Comparison of ENCODE assay signal across 16 cellular contexts in the genomic region with DNA sequence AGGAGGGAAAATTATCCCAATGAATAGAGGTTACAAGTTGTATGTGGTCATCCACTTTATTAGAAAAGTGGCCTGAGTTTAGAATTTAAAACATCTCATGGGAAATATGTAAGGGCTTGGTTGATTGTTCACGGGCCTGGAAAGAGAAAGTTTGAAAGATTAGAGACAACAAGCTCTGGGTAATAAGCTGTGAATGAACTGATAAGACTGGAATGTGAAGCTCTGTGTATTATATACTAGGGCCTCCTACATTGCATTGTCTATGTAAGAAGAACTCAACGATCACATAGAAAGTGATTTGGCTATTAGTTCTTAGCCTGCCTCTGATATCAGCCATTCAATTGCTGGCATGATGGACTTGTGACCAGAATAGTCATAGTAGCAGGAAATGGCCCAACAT.
DNase-seq lines count a peak whose midpoint lies in the region; ATAC-seq and TF ChIP-seq lines count a peak whose summit lies in the region.
"Had no signal": no experiment of that assay in that cellular context is flagged by ENCODE, and none has a peak within 500 bp of the region (broad histone marks: within the 10 kb centered on the region; RNA-seq: fewer than 3 reads in every experiment).

No MANE protein-coding gene starts in this region.

- no peak overlapping the region for H3K4me3 Mint-ChIP-seq in nephron

- peak overlapping the region; percentile 19 for H3K27ac ChIP-seq in RWPE2 (ENCODE audit: poor library complexity, severe bottlenecking)
- H3K27ac ChIP-seq in ovary, result no peak overlapping the region
- H3K27ac ChIP-seq in spleen, result no peak overlapping the region
- H3K27ac ChIP-seq: SJCRH30 had no signal

- H3K27me3 ChIP-seq in RWPE2 (ENCODE audit: insufficient read depth, poor library complexity, severe bottlenecking), result no peaks in the 10 kb centered on the region
- H3K27me3 ChIP-seq in ovary, result no peaks in the 10 kb centered on the region
- H3K27me3 ChIP-seq in spleen (replicated peaks in 1 of 7), result no peaks in the 10 kb centered on the region
- H3K27me3 ChIP-seq: SJCRH30 had no signal

- intact Hi-C loops in ovary (cut with DNase I) (no loop called here), spleen (cut with DNase I; ENCODE audit: low total_unique reads) (no loop called here), sciatic nerve (cut with DNase I) (no loop called here)

- TF ChIP-seq CTCF in RWPE2 (IDR thresholded peaks at IDR 0.05; ENCODE audit: poor library complexity, severe bottlenecking), result no peak
- no peak for TF ChIP-seq CTCF in fibroblast of pulmonary artery (IDR thresholded peaks at IDR 0.05; ENCODE audit: low read length, missing control alignments)
- TF ChIP-seq CTCF in nephron (IDR thresholded peaks at IDR 0.05; ENCODE audit: unreplicated experiment in 3 of 3), result no peak
- no peak for TF ChIP-seq CTCF in ovary (IDR thresholded peaks at IDR 0.05)
- TF ChIP-seq CTCF in spleen (IDR thresholded peaks at IDR 0.05 in 8 of 11, conservative IDR thresholded peaks at IDR 0.05 in 3 of 11), result no peak

- 22 to 39% (median 35%) methylated on average over 2 of the region's 2 CpGs for WGBS in ovary, 3 donors
- 75 to 92% (median 78%) methylated on average over 2 of the region's 2 CpGs for WGBS in spleen, 5 donors

- no peak for TF ChIP-seq EP300 in ovary (IDR thresholded peaks at IDR 0.05)

- H3K4me1 Mint-ChIP-seq in nephron, result peaks cover 15% of the 10 kb centered on the region

- H3K9me3 ChIP-seq in RWPE2 (ENCODE audit: severe bottlenecking), result no peaks in the 10 kb centered on the region
- no peaks in the 10 kb centered on the region for H3K9me3 ChIP-seq in ovary
- peaks cover 0 to 7% (median 0%) of the 10 kb centered on the region in 8 donors for H3K9me3 ChIP-seq in spleen
- H3K9me3 ChIP-seq: SJCRH30 had no signal

- ATAC-seq in RWPE2 (ENCODE audit: low read depth) (no peak), sciatic nerve (no peak)

- peaks cover 4% of the 10 kb centered on the region for H3K4me1 ChIP-seq in RWPE2 (ENCODE audit: insufficient read depth, poor library complexity, severe bottlenecking)
- no peaks in the 10 kb centered on the region for H3K4me1 ChIP-seq in ovary (ENCODE audit: insufficient read depth)
- no peaks in the 10 kb centered on the region for H3K4me1 ChIP-seq in spleen
- H3K4me1 ChIP-seq: SJCRH30 had no signal

- H3K36me3 Mint-ChIP-seq in nephron (ENCODE audit: low read depth), result peaks cover under 1% of the 10 kb centered on the region

- no peaks in the 10 kb centered on the region for H3K36me3 ChIP-seq in RWPE2 (ENCODE audit: low read depth)
- H3K36me3 ChIP-seq in ovary, result no peaks in the 10 kb centered on the region
- no peaks in the 10 kb centered on the region for H3K36me3 ChIP-seq in spleen
- H3K36me3 ChIP-seq: SJCRH30 had no signal

- TF ChIP-seq POLR2A in ovary (IDR thresholded peaks at IDR 0.05) (no peak), spleen (IDR thresholded peaks at IDR 0.05) (no peak)

- DNase-seq in EH (ENCODE audit: low read depth) (peak; percentile 37), RWPE2 (ENCODE audit: low spot score) (no peak), fibroblast of pulmonary artery (ENCODE audit: low read depth) (peak; percentile 25), ovary (no peak), spleen (no peak), sciatic nerve (ENCODE audit: low spot score) (no peak)
- DNase-seq: C1 segment of cervical spinal cord; DMS153; KBM-7; NCI-H1417 treated with DMSO at 0.1 percent for 48 hours; NCI-H1930; NCI-H446 treated with DMSO at 0.1 percent for 48 hours; NK-92 treated with Interleukin-12 subunit alpha and Interleukin-12 subunit beta, amount 100 ng/mL, for 24 hours; RPMI8226; SJCRH30 had no signal

- H3K27me3 Mint-ChIP-seq in nephron (ENCODE audit: low read depth), result peaks cover 1% of the 10 kb centered on the region

- no peak overlapping the region for H3K4me3 ChIP-seq in RWPE2 (ENCODE audit: severe bottlenecking)
- no peak overlapping the region for H3K4me3 ChIP-seq in fibroblast of pulmonary artery (replicated peaks; ENCODE audit: low read depth, low read length)
- H3K4me3 ChIP-seq in ovary, result no peak overlapping the region
- no peak overlapping the region for H3K4me3 ChIP-seq in spleen
- H3K4me3 ChIP-seq: SJCRH30 had no signal

- H3K9me3 Mint-ChIP-seq in nephron, result no peaks in the 10 kb centered on the region

- peak overlapping the region in 2 of 3 experiments; percentile 1 to 56 for H3K27ac Mint-ChIP-seq in nephron

Comparison
In these comparisons a context has a peak if more than half of its experiments do, and no peak if none do; other contexts are left out.
1. DNase-seq: peak in EH (single experiment) and fibroblast of pulmonary artery (single experiment); none in RWPE2 (single experiment), ovary (0 of 5), spleen (single experiment) and sciatic nerve (single experiment).